Comparison of ENCODE assay signal across 8 cellular contexts in genomic region chrX:47854474-47854873, GRCh38. TPM values are rescaled to one million over a fixed set of nuclear protein-coding genes. Genes with fewer than 3 reads are reported as not detected.
DNase-seq lines count a peak whose midpoint lies in the region; ATAC-seq and TF ChIP-seq lines count a peak whose summit lies in the region.

No MANE protein-coding gene starts in this region.

- H3K9me3 Mint-ChIP-seq in activated naive CD8-positive, alpha-beta T cell treated with anti-CD3 and anti-CD28 coated beads, Interleukin-2, amount 50 U/mL, for 24 hours: no peaks in the 10 kb centered on the region
- H3K9me3 Mint-ChIP-seq in activated naive CD8-positive, alpha-beta T cell treated with anti-CD3 and anti-CD28 coated beads for 36 hours: no peaks in the 10 kb centered on the region

- intact Hi-C loops in psoas muscle (cut with DNase I): loop anchor here in 1 of 2 donors (5.0 kb wide), 1 partner anchor 173 kb away; no protein-coding TSS in a partner anchor

- H3K4me3 Mint-ChIP-seq in activated naive CD8-positive, alpha-beta T cell treated with anti-CD3 and anti-CD28 coated beads, Interleukin-2, amount 50 U/mL, for 24 hours: no peak overlapping the region
- H3K4me3 Mint-ChIP-seq in activated naive CD8-positive, alpha-beta T cell treated with anti-CD3 and anti-CD28 coated beads for 36 hours: no peak overlapping the region

- WGBS in psoas muscle, 3 donors: 23 to 63% (median 61%) methylated on average over 5 to 10 of the region's 10 CpGs

- no peak overlapping the region for H3K4me3 ChIP-seq in fibroblast of lung (replicated peaks in 1 of 4; ENCODE audit: control extremely low read depth in 1 of 4, insufficient read depth in 1 of 4, low read depth in 3 of 4, low read length in 4 of 4)
- no peak overlapping the region for H3K4me3 ChIP-seq in psoas muscle

- no peak overlapping the region for H3K4me2 ChIP-seq in fibroblast of lung (ENCODE audit: extremely low read depth, insufficient read depth, low read length)

- TF ChIP-seq CTCF in VCaP (conservative IDR thresholded peaks at IDR 0.05) (peak; percentile 82), fibroblast of lung (conservative IDR thresholded peaks at IDR 0.05 in 1 of 2, IDR thresholded peaks at IDR 0.05 in 1 of 2; ENCODE audit: low read depth in 1 of 2, low read length in 2 of 2) (peak; percentile 42 to 50), psoas muscle (IDR thresholded peaks at IDR 0.05) (peak; percentile 27)

- H3K4me1 Mint-ChIP-seq in activated naive CD8-positive, alpha-beta T cell treated with anti-CD3 and anti-CD28 coated beads, Interleukin-2, amount 50 U/mL, for 24 hours: peaks cover 9% of the 10 kb centered on the region
- peaks cover 12% of the 10 kb centered on the region for H3K4me1 Mint-ChIP-seq in activated naive CD8-positive, alpha-beta T cell treated with anti-CD3 and anti-CD28 coated beads for 36 hours

- H2AFZ ChIP-seq in fibroblast of lung (ENCODE audit: low read length): no peak overlapping the region

- H3K9ac ChIP-seq in fibroblast of lung (ENCODE audit: insufficient read depth, low read length): no peak overlapping the region

- no peak for ATAC-seq in activated naive CD8-positive, alpha-beta T cell treated with anti-CD3 and anti-CD28 coated beads, Interleukin-2, amount 50 U/mL, for 24 hours
- ATAC-seq in psoas muscle (no peak), HG03432 (IDR thresholded peaks at IDR 0.05; ENCODE audit: unreplicated experiment) (no peak), GM19455 (IDR thresholded peaks at IDR 0.05; ENCODE audit: unreplicated experiment) (no peak)

- H3K27me3 ChIP-seq in fibroblast of lung (ENCODE audit: control insufficient read depth, insufficient read depth, low read length) (no peaks in the 10 kb centered on the region), psoas muscle (ENCODE audit: insufficient read depth in 3 of 3, low read length in 2 of 3) (no peaks in the 10 kb centered on the region)

- H4K20me1 ChIP-seq in fibroblast of lung (ENCODE audit: control insufficient read depth, extremely low read depth, insufficient read depth, low read length): no peaks in the 10 kb centered on the region

- H3K27ac ChIP-seq in VCaP: no peak overlapping the region
- no peak overlapping the region for H3K27ac ChIP-seq in fibroblast of lung (ENCODE audit: insufficient read depth, low read length)
- no peak overlapping the region for H3K27ac ChIP-seq in psoas muscle

- no peaks in the 10 kb centered on the region for H3K79me2 ChIP-seq in fibroblast of lung (ENCODE audit: control insufficient read depth, insufficient read depth, low read length)

- no peak overlapping the region for H3K27ac Mint-ChIP-seq in activated naive CD8-positive, alpha-beta T cell treated with anti-CD3 and anti-CD28 coated beads, Interleukin-2, amount 50 U/mL, for 24 hours
- H3K27ac Mint-ChIP-seq in activated naive CD8-positive, alpha-beta T cell treated with anti-CD3 and anti-CD28 coated beads for 36 hours: no peak overlapping the region

- H3K36me3 Mint-ChIP-seq in activated naive CD8-positive, alpha-beta T cell treated with anti-CD3 and anti-CD28 coated beads, Interleukin-2, amount 50 U/mL, for 24 hours (ENCODE audit: low read depth): peaks cover 18% of the 10 kb centered on the region
- H3K36me3 Mint-ChIP-seq in activated naive CD8-positive, alpha-beta T cell treated with anti-CD3 and anti-CD28 coated beads for 36 hours: peaks cover 4% of the 10 kb centered on the region

- H3K4me1 ChIP-seq in fibroblast of lung (ENCODE audit: control insufficient read depth, extremely low read depth, insufficient read depth, low read length) (no peaks in the 10 kb centered on the region), psoas muscle (no peaks in the 10 kb centered on the region)

- no peaks in the 10 kb centered on the region for H3K27me3 Mint-ChIP-seq in activated naive CD8-positive, alpha-beta T cell treated with anti-CD3 and anti-CD28 coated beads, Interleukin-2, amount 50 U/mL, for 24 hours
- H3K27me3 Mint-ChIP-seq in activated naive CD8-positive, alpha-beta T cell treated with anti-CD3 and anti-CD28 coated beads for 36 hours: no peaks in the 10 kb centered on the region

- H3K36me3 ChIP-seq in fibroblast of lung (ENCODE audit: control insufficient read depth, insufficient read depth, low read length) (no peaks in the 10 kb centered on the region), psoas muscle (ENCODE audit: insufficient read depth in 1 of 2, low read depth in 1 of 2) (peaks cover 0 to 6% of the 10 kb centered on the region in 2 donors)

- H3K9me3 ChIP-seq in fibroblast of lung (ENCODE audit: control insufficient read depth, insufficient read depth, low read depth, low read length) (no peaks in the 10 kb centered on the region), psoas muscle (no peaks in the 10 kb centered on the region)

- DNase-seq in activated naive CD8-positive, alpha-beta T cell treated with anti-CD3 and anti-CD28 coated beads, Interleukin-2, amount 50 U/mL, for 24 hours: peak; percentile 8
- DNase-seq in activated naive CD8-positive, alpha-beta T cell treated with anti-CD3 and anti-CD28 coated beads for 36 hours: no peak
- DNase-seq in fibroblast of lung (ENCODE audit: low read depth in 2 of 2) (peak in 1 of 2 donors; percentile 36), psoas muscle (peak in 1 of 2 donors; percentile 13), SKM-1 (lab: John Stamatoyannopoulos, UW; ENCODE audit: unreplicated experiment) (no peak)

RNA-seq across cellular contexts. Expression of gene ZNF81, which starts 17.8 kb away (rescaled TPM):
- total RNA-seq in activated naive CD8-positive, alpha-beta T cell treated with anti-CD3 and anti-CD28 coated beads for 36 hours: 1 to 10 TPM; 4.8 to 7.8 TPM
- total RNA-seq in fibroblast of lung (5.4 and 5.6 TPM in 2 replicates), psoas muscle (1 to 10 TPM; 1.8 to 5.5 (median 4.3) TPM)
- polyA plus RNA-seq in fibroblast of lung (2.5 and 3.5 TPM in 2 replicates), psoas muscle (1 to 10 TPM; 1.6 to 4.9 (median 1.8) TPM)
- 1.9 and 2.2 TPM in 2 replicates for polyA plus RNA-seq in fibroblast of lung (2012)
- 3.9 and 5.6 TPM in 2 replicates for polyA minus RNA-seq in fibroblast of lung (ENCODE audit: low replicate concordance)

Comparison
In these comparisons a context has a peak if more than half of its experiments do, and no peak if none do; other contexts are left out.
1. CTCF ChIP-seq: peak in every context shown above with its lines; median percentile 82 in VCaP; 46 in fibroblast of lung; 27 in psoas muscle.